ENCODE assay signal across 28 cellular contexts in genomic region chr22:49086181-49086580, GRCh38.
"Had no signal": no experiment of that assay in that cellular context is flagged by ENCODE, and none has a peak within 500 bp of the region (broad histone marks: within the 10 kb centered on the region; RNA-seq: fewer than 3 reads in every experiment).

No MANE protein-coding gene starts in this region.

- ATAC-seq: activated T-cell treated with anti-CD3 and anti-CD28 coated beads, Interleukin-2, amount 50 U/mL, for 4 hours; naive thymus-derived CD8-positive, alpha-beta T cell; stimulated activated memory B cell treated with anti-CD40 and anti-IgM and Interleukin-4, amounts not matched to agents 10 μg/mL and 1 μg/mL and 100 μg/mL, for 72 hours had no signal

- H3K4me3 Mint-ChIP-seq: activated naive CD4-positive, alpha-beta T cell treated with anti-CD3 and anti-CD28 coated beads for 36 hours; activated T-cell treated with anti-CD3 and anti-CD28 coated beads, Interleukin-2, amount 50 U/mL, for 4 hours; immature natural killer cell; naive thymus-derived CD8-positive, alpha-beta T cell; neural progenitor cell; stimulated activated memory B cell treated with anti-CD40 and anti-IgM and Interleukin-4, amounts not matched to agents 10 μg/mL and 1 μg/mL and 100 μg/mL, for 72 hours had no signal

- DNase-seq: activated CD4-positive, alpha-beta T cell treated with anti-CD3 and anti-CD28 coated beads for 4 hours; activated CD4-positive, alpha-beta T cell treated with anti-CD3 and anti-CD28 coated beads, Interleukin-2, amount 50 U/mL, for 48 hours; activated CD4-positive, CD25-positive, alpha-beta regulatory T cell; activated CD8-positive, alpha-beta memory T cell treated with anti-CD3 and anti-CD28 coated beads, Interleukin-2, amount 50 U/mL, for 48 hours; activated naive CD4-positive, alpha-beta T cell treated with anti-CD3 and anti-CD28 coated beads for 36 hours; activated T-cell treated with anti-CD3 and anti-CD28 coated beads, Interleukin-2, amount 50 U/mL, for 4 hours; brain microvascular endothelial cell; central memory CD4-positive, alpha-beta T cell; dermis blood vessel endothelial cell; effector CD8-positive, alpha-beta T cell; erythroblast; foreskin fibroblast; glutamatergic neuron; immature natural killer cell; kidney glomerular epithelial cell; left ventricle myocardium inferior; retina; stimulated activated CD4-positive, alpha-beta T cell treated with anti-CD3 and anti-CD28 coated beads, Interleukin-15, amount 100 ng/mL, for 24 hours; stomach; uterus had no signal

- H3K4me1 Mint-ChIP-seq: immature natural killer cell; naive thymus-derived CD8-positive, alpha-beta T cell; stimulated activated memory B cell treated with anti-CD40 and anti-IgM and Interleukin-4, amounts not matched to agents 10 μg/mL and 1 μg/mL and 100 μg/mL, for 72 hours had no signal

- H3K27ac Mint-ChIP-seq: activated naive CD4-positive, alpha-beta T cell treated with anti-CD3 and anti-CD28 coated beads for 36 hours; activated T-helper 2 cell treated with anti-CD3 and anti-CD28 coated beads, Interferon-gamma antibody, Interleukin-2, Interleukin-4, amounts not matched to agents 10 μg/mL and 5 μg/mL and 100 μg/mL, durations not matched to agents 14 hours and 24 hours and 36 hours; immature natural killer cell; naive thymus-derived CD8-positive, alpha-beta T cell; stimulated activated memory B cell treated with anti-CD40 and anti-IgM and Interleukin-4, amounts not matched to agents 10 μg/mL and 1 μg/mL and 100 μg/mL, for 72 hours had no signal

- H3K36me3 Mint-ChIP-seq: immature natural killer cell; naive thymus-derived CD8-positive, alpha-beta T cell; neural progenitor cell; stimulated activated memory B cell treated with anti-CD40 and anti-IgM and Interleukin-4, amounts not matched to agents 10 μg/mL and 1 μg/mL and 100 μg/mL, for 72 hours had no signal

- H3K9me3 ChIP-seq: ascending aorta, left ventricle myocardium inferior, sigmoid colon, stomach, suprapubic skin, tibial nerve, uterus had no signal
